ENCODE assay signal across 8 cellular contexts in genomic region chrX:47129157-47129878, GRCh38. TPM values are rescaled to one million over a fixed set of nuclear protein-coding genes. Genes with fewer than 3 reads are reported as not detected.
DNase-seq lines count a peak whose midpoint lies in the region; ATAC-seq, FAIRE-seq and TF ChIP-seq lines count a peak whose summit lies in the region.

No MANE protein-coding gene starts in this region.

- peak; percentile 35 to 47; a peak in 3 of 4 replicates for TF ChIP-seq POLR2A in HepG2 (IDR thresholded peaks at IDR 0.05; ENCODE audit: insufficient read depth in 1 of 2, low read depth in 2 of 2, low read length in 2 of 2)

- H3K27ac ChIP-seq in HepG2 (ENCODE audit: extremely low read length, insufficient read depth, low read length), result peak overlapping the region; percentile 73

- peak overlapping the region; percentile 54 for H3K9ac ChIP-seq in HepG2 (ENCODE audit: insufficient read depth, low read depth, low read length)

- TF ChIP-seq CTCF in HepG2 (CRISPR knock-in tag; IDR thresholded peaks at IDR 0.05), result no peak

- H3K4me1 ChIP-seq in HepG2 (ENCODE audit: insufficient read depth, low read length), result no peaks in the 10 kb centered on the region

- peak overlapping the region; percentile 63 for H3K4me2 ChIP-seq in HepG2 (ENCODE audit: low read depth, low read length)

- ATAC-seq in GM19351 (IDR thresholded peaks at IDR 0.05; ENCODE audit: unreplicated experiment) (peak; percentile 97), HG03520 (IDR thresholded peaks at IDR 0.05; ENCODE audit: unreplicated experiment) (peak; percentile 92), HepG2 (peak; percentile 99)

- peak; percentile 97 for FAIRE-seq in HepG2 (lab: Jason Lieb, UNC)

- H3K36me3 ChIP-seq in HepG2 (replicated peaks in 1 of 2; ENCODE audit: control insufficient read depth in 1 of 2, insufficient read depth in 2 of 2, low read length in 2 of 2), result no peaks in the 10 kb centered on the region

- in situ Hi-C loops in HepG2 (cut with HindIII; ENCODE audit: extremely low pct_ligation_motif_present, low pct_unique_long_range_greater_than_20kb), result no loop called here

- DNase-seq in C1 segment of cervical spinal cord (lab: John Stamatoyannopoulos, UW), result peak; percentile 12 to 95 (median 79)
- peak; percentile 90 for DNase-seq in NCI-H526 treated with DMSO at 0.1 percent for 48 hours (lab: John Stamatoyannopoulos, UW)
- peak; percentile 83 for DNase-seq in activated CD4-positive, alpha-beta T cell treated with anti-CD3 and anti-CD28 coated beads, Interleukin-2, amount 50 U/mL, for 1 hour
- peak; percentile 95 for DNase-seq in dermis blood vessel endothelial cell
- DNase-seq in HepG2 (ENCODE audit: low spot score), result peak; percentile 90
- DNase-seq in stimulated activated CD4-positive, alpha-beta T cell treated with anti-CD3 and anti-CD28 coated beads, Interleukin-2, amount 100 ng/mL, for 48 hours, result peak; percentile 77 to 78

- 3% methylated on average over 8 of the region's 31 CpGs for WGBS in HepG2 (ENCODE audit: low lambda C conversion rate)

- H3K4me3 ChIP-seq in HepG2 (replicated peaks in 1 of 3; ENCODE audit: insufficient read depth in 1 of 3, low read depth in 2 of 3, low read length in 3 of 3), result peak overlapping the region; percentile 58 to 75 (median 65)

- H3K9me3 ChIP-seq in HepG2 (ENCODE audit: low read length), result no peaks in the 10 kb centered on the region

- intact Hi-C loops in HepG2 (cut with micrococcal nuclease; ENCODE audit: unreplicated experiment), result no loop called here

- H2AFZ ChIP-seq in HepG2 (ENCODE audit: low read length), result peak overlapping the region; percentile 54

- no peaks in the 10 kb centered on the region for H3K79me2 ChIP-seq in HepG2 (ENCODE audit: insufficient read depth, low read length)

- no peaks in the 10 kb centered on the region for H3K27me3 ChIP-seq in HepG2 (ENCODE audit: control insufficient read depth in 1 of 2, insufficient read depth in 2 of 2, low read length in 2 of 2)

- TSS peak; percentile 72 for BruUV-seq in HepG2 (replicated peaks; lab: Mats Ljungman, UMichigan)

- POLR2A ChIA-PET in HepG2 (lab: Yijun Ruan, JAX), result interaction anchor here (0.6 to 4.3 kb wide), 7 partner anchors 11 to 61 kb away, joined by 3 to 35 read pairs (median 4); partner anchors contain the start of genes NDUFB11 and RBM10

- CTCF ChIA-PET in HepG2 (lab: Yijun Ruan, JAX; ENCODE audit: low intra/inter-chr PET ratio, low total read pairs), result no interaction called here

- no peak for TF ChIP-seq RAD21 in HepG2 (CRISPR knock-in tag; IDR thresholded peaks at IDR 0.05)

- TF ChIP-seq EP300 in HepG2 (IDR thresholded peaks at IDR 0.05; ENCODE audit: low read depth in 2 of 2, low read length in 2 of 2) (no peak), HepG2 (CRISPR knock-in tag; IDR thresholded peaks at IDR 0.05; ENCODE audit: borderline replicate concordance) (no peak)

- H4K20me1 ChIP-seq in HepG2 (ENCODE audit: insufficient read depth, low read length), result no peaks in the 10 kb centered on the region

TF ChIP-seq in HepG2, 621 proteins besides CTCF, POLR2A, EP300 and RAD21 (continues in another document):
- TF ChIP-seq GABPA (IDR thresholded peaks at IDR 0.05; ENCODE audit: low read depth, low read length), result peak; percentile 22; the same call in 1 of the 2 replicates
- peak; percentile 73 for TF ChIP-seq GABPA (CRISPR knock-in tag; IDR thresholded peaks at IDR 0.05; ENCODE audit: low read depth)
- TF ChIP-seq RAD51 (IDR thresholded peaks at IDR 0.05; ENCODE audit: borderline replicate concordance), result no peak
- 0 out of 2 replicates have a peak, but pooled peaks have one; percentile 33 for TF ChIP-seq ELF3 (CRISPR knock-in tag; IDR thresholded peaks at IDR 0.05)
- TF ChIP-seq SP1 (IDR thresholded peaks at IDR 0.05), result no peak
- peak; percentile 76 for TF ChIP-seq SP1 (CRISPR knock-in tag; IDR thresholded peaks at IDR 0.05)

RNA-seq across cellular contexts. Expression of gene NDUFB11, which starts 15.2 kb away (rescaled TPM):
- total RNA-seq in dermis blood vessel endothelial cell (59.8 and 65.3 TPM in 2 replicates), HepG2 (2016; rRNA removed; fragmentation: Illumina TruSeq; extraction: Trizol) (94.8 and 100 TPM in 2 replicates)
- total RNA-seq in HepG2 (2016; cell fraction: cytosol; rRNA removed; fragmentation: Illumina TruSeq; extraction: Trizol; ENCODE audit: low read depth), result 63.5 and 69.5 TPM in 2 replicates
- total RNA-seq in HepG2 (2016; cell fraction: insoluble cytoplasmic fraction; rRNA removed; fragmentation: Illumina TruSeq; extraction: Trizol), result 101 and 102 TPM in 2 replicates
- 56.7 and 63.8 TPM in 2 replicates for total RNA-seq in HepG2 (2016; cell fraction: membrane; rRNA removed; fragmentation: Illumina TruSeq; extraction: Trizol)
- total RNA-seq in HepG2 (2016; cell fraction: nucleus; rRNA removed; fragmentation: Illumina TruSeq; extraction: Trizol), result 50.3 and 51.3 TPM in 2 replicates
- polyA plus RNA-seq in HepG2 (2011; rRNA removed), result 46.6 and 53.9 TPM in 2 replicates
- polyA plus RNA-seq in HepG2 (2011; cell fraction: cytosol; rRNA removed), result 62.7 and 82.8 TPM in 2 replicates
- 23.0 and 26.5 TPM in 2 replicates for polyA plus RNA-seq in HepG2 (2011; cell fraction: nucleus; rRNA removed)
- 42.6 and 54.4 TPM in 2 replicates for polyA plus RNA-seq in HepG2 (2012)
- polyA plus RNA-seq in HepG2 (2016; cell fraction: cytosol; fragmentation: Illumina TruSeq; extraction: Trizol; ENCODE audit: low read depth), result 79.8 and 82.5 TPM in 2 replicates
- 92.6 and 96.5 TPM in 2 replicates for polyA plus RNA-seq in HepG2 (2016; cell fraction: insoluble cytoplasmic fraction; fragmentation: Illumina TruSeq; extraction: Trizol; ENCODE audit: low read depth)
- polyA plus RNA-seq in HepG2 (2016; cell fraction: membrane; fragmentation: Illumina TruSeq; extraction: Trizol; ENCODE audit: low read depth), result 57.9 and 58.0 TPM in 2 replicates
- polyA plus RNA-seq in HepG2 (2016; cell fraction: nucleus; fragmentation: Illumina TruSeq; extraction: Trizol; ENCODE audit: insufficient read depth, low read depth), result 81.9 and 89.2 TPM in 2 replicates
- polyA minus RNA-seq in HepG2 (2011; rRNA and poly(A)+ RNA removed; ENCODE audit: low replicate concordance), result 77.2 and 279 TPM in 2 replicates
- 29.8 and 30.6 TPM in 2 replicates for polyA minus RNA-seq in HepG2 (2011; cell fraction: cytosol; rRNA and poly(A)+ RNA removed)
- 7.1 and 9.5 TPM in 2 replicates for polyA minus RNA-seq in HepG2 (2011; cell fraction: nucleus; rRNA and poly(A)+ RNA removed)

RNA-seq across cellular contexts. Expression of gene RBM10, which starts 15.7 kb away (rescaled TPM):
- 57.2 and 83.3 TPM in 2 replicates for total RNA-seq in dermis blood vessel endothelial cell
- total RNA-seq in HepG2 (2016; rRNA removed; fragmentation: Illumina TruSeq; extraction: Trizol), result 41.6 and 43.1 TPM in 2 replicates
- 3.1 and 4.0 TPM in 2 replicates for total RNA-seq in HepG2 (2016; cell fraction: cytosol; rRNA removed; fragmentation: Illumina TruSeq; extraction: Trizol; ENCODE audit: low read depth)
- 35.5 and 44.5 TPM in 2 replicates for total RNA-seq in HepG2 (2016; cell fraction: insoluble cytoplasmic fraction; rRNA removed; fragmentation: Illumina TruSeq; extraction: Trizol)
- 12.2 and 12.8 TPM in 2 replicates for total RNA-seq in HepG2 (2016; cell fraction: membrane; rRNA removed; fragmentation: Illumina TruSeq; extraction: Trizol)
- total RNA-seq in HepG2 (2016; cell fraction: nucleus; rRNA removed; fragmentation: Illumina TruSeq; extraction: Trizol), result 22.5 and 26.2 TPM in 2 replicates
- polyA plus RNA-seq in HepG2 (2011; rRNA removed), result 15.8 and 15.9 TPM in 2 replicates
- polyA plus RNA-seq in HepG2 (2011; cell fraction: cytosol; rRNA removed), result 10.4 and 16.9 TPM in 2 replicates
- polyA plus RNA-seq in HepG2 (2011; cell fraction: nucleus; rRNA removed), result 45.1 and 59.0 TPM in 2 replicates
- polyA plus RNA-seq in HepG2 (2012), result 14.1 and 15.9 TPM in 2 replicates
- polyA plus RNA-seq in HepG2 (2016; cell fraction: cytosol; fragmentation: Illumina TruSeq; extraction: Trizol; ENCODE audit: low read depth), result 2.7 and 3.4 TPM in 2 replicates
- 29.5 and 39.2 TPM in 2 replicates for polyA plus RNA-seq in HepG2 (2016; cell fraction: insoluble cytoplasmic fraction; fragmentation: Illumina TruSeq; extraction: Trizol; ENCODE audit: low read depth)
- polyA plus RNA-seq in HepG2 (2016; cell fraction: membrane; fragmentation: Illumina TruSeq; extraction: Trizol; ENCODE audit: low read depth), result 6.9 and 7.3 TPM in 2 replicates
- polyA plus RNA-seq in HepG2 (2016; cell fraction: nucleus; fragmentation: Illumina TruSeq; extraction: Trizol; ENCODE audit: insufficient read depth, low read depth), result 49.1 and 54.4 TPM in 2 replicates
- polyA minus RNA-seq in HepG2 (2011; rRNA and poly(A)+ RNA removed; ENCODE audit: low replicate concordance), result 24.6 and 41.4 TPM in 2 replicates
- polyA minus RNA-seq in HepG2 (2011; cell fraction: cytosol; rRNA and poly(A)+ RNA removed), result 10.8 and 15.2 TPM in 2 replicates
- polyA minus RNA-seq in HepG2 (2011; cell fraction: nucleus; rRNA and poly(A)+ RNA removed), result 9.4 and 10.0 TPM in 2 replicates

RNA-seq across cellular contexts. Expression of gene RGN, which starts 51.1 kb away (rescaled TPM):
- 0.34 and 0.42 TPM in 2 replicates for total RNA-seq in dermis blood vessel endothelial cell
- 74.4 and 76.6 TPM in 2 replicates for total RNA-seq in HepG2 (2016; rRNA removed; fragmentation: Illumina TruSeq; extraction: Trizol)
- 27.5 and 29.9 TPM in 2 replicates for total RNA-seq in HepG2 (2016; cell fraction: cytosol; rRNA removed; fragmentation: Illumina TruSeq; extraction: Trizol; ENCODE audit: low read depth)
- total RNA-seq in HepG2 (2016; cell fraction: insoluble cytoplasmic fraction; rRNA removed; fragmentation: Illumina TruSeq; extraction: Trizol), result 75.2 and 81.2 TPM in 2 replicates
- 43.9 and 52.1 TPM in 2 replicates for total RNA-seq in HepG2 (2016; cell fraction: membrane; rRNA removed; fragmentation: Illumina TruSeq; extraction: Trizol)
- 32.9 and 41.3 TPM in 2 replicates for total RNA-seq in HepG2 (2016; cell fraction: nucleus; rRNA removed; fragmentation: Illumina TruSeq; extraction: Trizol)
- 19.6 and 22.5 TPM in 2 replicates for polyA plus RNA-seq in HepG2 (2011; rRNA removed)
- polyA plus RNA-seq in HepG2 (2011; cell fraction: cytosol; rRNA removed), result 15.8 and 21.6 TPM in 2 replicates
- 10.3 and 12.8 TPM in 2 replicates for polyA plus RNA-seq in HepG2 (2011; cell fraction: nucleus; rRNA removed)
- 49.9 and 66.2 TPM in 2 replicates for polyA plus RNA-seq in HepG2 (2012)
- 23.1 and 30.2 TPM in 2 replicates for polyA plus RNA-seq in HepG2 (2016; cell fraction: cytosol; fragmentation: Illumina TruSeq; extraction: Trizol; ENCODE audit: low read depth)
- 66.9 and 75.7 TPM in 2 replicates for polyA plus RNA-seq in HepG2 (2016; cell fraction: insoluble cytoplasmic fraction; fragmentation: Illumina TruSeq; extraction: Trizol; ENCODE audit: low read depth)
- 30.1 and 37.0 TPM in 2 replicates for polyA plus RNA-seq in HepG2 (2016; cell fraction: membrane; fragmentation: Illumina TruSeq; extraction: Trizol; ENCODE audit: low read depth)
- polyA plus RNA-seq in HepG2 (2016; cell fraction: nucleus; fragmentation: Illumina TruSeq; extraction: Trizol; ENCODE audit: insufficient read depth, low read depth), result 47.7 and 61.6 TPM in 2 replicates
- polyA minus RNA-seq in HepG2 (2011; rRNA and poly(A)+ RNA removed; ENCODE audit: low replicate concordance), result 0.23 and 11.7 TPM in 2 replicates
- polyA minus RNA-seq in HepG2 (2011; cell fraction: cytosol; rRNA and poly(A)+ RNA removed), result 10.6 and 12.0 TPM in 2 replicates
- polyA minus RNA-seq in HepG2 (2011; cell fraction: nucleus; rRNA and poly(A)+ RNA removed), result 17.1 and 24.1 TPM in 2 replicates

Comparison
In these comparisons a context has a peak if more than half of its experiments do, and no peak if none do; other contexts are left out.
1. Peak in every context shown above with its lines: DNase-seq, ATAC-seq, H3K4me3 ChIP-seq and H3K27ac ChIP-seq.
2. RNA of gene RGN, which starts 51.1 kb away (total RNA-seq): 27.5 to 81.2 TPM in HepG2; 0.34 to 0.42 TPM in dermis blood vessel endothelial cell; every median in the first group is over 10 times any median in the second.